In the genomic region with DNA sequence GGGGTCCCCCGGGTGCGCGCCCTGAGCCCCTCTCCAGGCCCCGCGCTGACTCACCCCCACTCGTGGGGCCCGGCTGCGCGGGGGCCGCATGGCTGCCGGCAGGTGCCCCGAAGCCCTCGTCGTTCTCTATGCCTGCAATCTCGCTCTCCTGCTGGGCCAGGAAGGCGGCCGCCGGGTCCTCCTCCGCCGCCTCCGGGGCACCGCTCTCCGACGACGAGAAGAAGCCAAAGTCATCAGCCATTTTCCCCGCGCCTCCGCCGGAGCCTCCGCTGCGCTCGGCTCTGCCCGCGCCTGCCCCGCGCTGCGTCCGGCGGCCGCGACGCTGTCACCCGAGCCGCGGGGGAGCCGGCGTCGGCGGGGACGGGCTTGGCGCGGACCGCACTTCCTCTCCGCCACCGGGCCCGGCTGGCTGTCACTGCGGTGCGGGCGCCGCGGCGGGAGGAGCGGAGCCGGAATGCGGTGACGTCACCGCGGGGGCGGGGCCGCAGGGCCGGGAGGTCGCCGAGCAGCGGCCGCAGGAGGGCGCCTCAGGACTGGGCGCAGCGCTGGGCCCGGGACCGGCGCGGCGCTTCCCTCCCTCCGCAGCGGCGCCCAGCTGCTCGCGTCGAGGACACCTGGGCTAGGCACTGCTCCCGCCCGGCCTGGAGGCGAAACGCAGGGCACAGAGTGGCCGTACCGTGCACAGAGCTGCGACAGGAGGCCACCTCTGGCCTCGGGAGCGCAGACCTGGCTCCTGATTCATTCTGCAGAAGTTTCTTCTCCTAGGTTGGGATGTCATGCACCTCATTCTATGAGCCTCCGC, we compare ENCODE assay signal across 8 cellular contexts. TPM values are rescaled to one million over a fixed set of nuclear protein-coding genes. Genes with fewer than 3 reads are reported as not detected.
DNase-seq lines count a peak whose midpoint lies in the region; ATAC-seq and TF ChIP-seq lines count a peak whose summit lies in the region.

A gene with protein sequence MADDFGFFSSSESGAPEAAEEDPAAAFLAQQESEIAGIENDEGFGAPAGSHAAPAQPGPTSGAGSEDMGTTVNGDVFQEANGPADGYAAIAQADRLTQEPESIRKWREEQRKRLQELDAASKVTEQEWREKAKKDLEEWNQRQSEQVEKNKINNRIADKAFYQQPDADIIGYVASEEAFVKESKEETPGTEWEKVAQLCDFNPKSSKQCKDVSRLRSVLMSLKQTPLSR (minus strand): TSS at position 417 of the 802 bp plus-strand sequence. CDS start 176 bp downstream, at position 241.

- no peaks in the 10 kb centered on the region for H3K9me3 ChIP-seq in left lung

- peak within 1 kb of the TSS; percentile 91 for H3K4me3 Mint-ChIP-seq in dendritic cell treated with granulocyte-macrophage colony-stimulating factor and Interleukin-4, amounts not matched to agents 40 ng/mL and 50 ng/mL, for 4 days

- H3K4me1 ChIP-seq in left lung: peaks cover 24 to 50% of the 10 kb centered on the region in 2 donors

- H3K36me3 ChIP-seq in BJ (ENCODE audit: control insufficient read depth, insufficient read depth, low read length) (no peaks in the 10 kb centered on the region), left lung (no peaks in the 10 kb centered on the region)

- peak within 1 kb of the TSS; percentile 87 to 93 for H3K27ac ChIP-seq in left lung

- peaks cover 18% of the 10 kb centered on the region for H3K36me3 Mint-ChIP-seq in dendritic cell treated with granulocyte-macrophage colony-stimulating factor and Interleukin-4, amounts not matched to agents 40 ng/mL and 50 ng/mL, for 4 days (ENCODE audit: low read depth)

- intact Hi-C loops in dendritic cell treated with granulocyte-macrophage colony-stimulating factor and Interleukin-4, amounts not matched to agents 40 ng/mL and 50 ng/mL, for 4 days (cut with micrococcal nuclease): loop anchor here (1.0 to 10.0 kb wide), 6 partner anchors 27 to 230 kb away; a partner anchor contains a TSS
- intact Hi-C loops in left lung (cut with DNase I): no loop called here

- no peaks in the 10 kb centered on the region for H3K9me3 Mint-ChIP-seq in dendritic cell treated with granulocyte-macrophage colony-stimulating factor and Interleukin-4, amounts not matched to agents 40 ng/mL and 50 ng/mL, for 4 days

- peaks cover 9% of the 10 kb centered on the region for H3K27me3 Mint-ChIP-seq in dendritic cell treated with granulocyte-macrophage colony-stimulating factor and Interleukin-4, amounts not matched to agents 40 ng/mL and 50 ng/mL, for 4 days

- H3K4me3 ChIP-seq in BJ (ENCODE audit: low read depth, low read length) (peak within 1 kb of the TSS; percentile 84), left lung (peak within 1 kb of the TSS; percentile 96 to 99)

- H3K27me3 ChIP-seq in BJ (ENCODE audit: control insufficient read depth, insufficient read depth, low read length): no peaks in the 10 kb centered on the region
- no peaks in the 10 kb centered on the region for H3K27me3 ChIP-seq in left lung

- peaks cover 38% of the 10 kb centered on the region for H3K4me1 Mint-ChIP-seq in dendritic cell treated with granulocyte-macrophage colony-stimulating factor and Interleukin-4, amounts not matched to agents 40 ng/mL and 50 ng/mL, for 4 days (ENCODE audit: low read depth)

- DNase-seq in BJ (ENCODE audit: low read depth): no peak
- DNase-seq in NCI-H526 (lab: John Stamatoyannopoulos, UW): peak; percentile 23 to 87
- peak; percentile 81 to 84 for DNase-seq in activated CD4-positive, alpha-beta T cell treated with anti-CD3 and anti-CD28 coated beads, Interleukin-2, amount 50 U/mL, for 24 hours (ENCODE audit: low read depth in 1 of 2, low spot score in 1 of 2)
- peak; percentile 91 to 100 for DNase-seq in left lung
- DNase-seq in stimulated activated CD4-positive, alpha-beta T cell treated with anti-CD3 and anti-CD28 coated beads, Interleukin-2, amount 100 ng/mL, for 48 hours: peak; percentile 91 to 94

- TF ChIP-seq CTCF in BJ (IDR thresholded peaks at IDR 0.05; ENCODE audit: insufficient read depth, low read depth, low read length) (0 out of 2 replicates have a peak, but pooled peaks have one; percentile 16), left lung (IDR thresholded peaks at IDR 0.05) (peak; percentile 66 to 82)

- peak; percentile 93 for ATAC-seq in GM19035 (IDR thresholded peaks at IDR 0.05; ENCODE audit: unreplicated experiment)
- peak; percentile 93 for ATAC-seq in HG03342 (IDR thresholded peaks at IDR 0.05; ENCODE audit: unreplicated experiment)
- ATAC-seq in left lung: peak; percentile 97

- POLR2A ChIA-PET in BJ (lab: Charles Lee): no interaction called here

- H3K27ac Mint-ChIP-seq in dendritic cell treated with granulocyte-macrophage colony-stimulating factor and Interleukin-4, amounts not matched to agents 40 ng/mL and 50 ng/mL, for 4 days: peak within 1 kb of the TSS; percentile 88

- CTCF ChIA-PET in BJ (lab: Yijun Ruan, JAX): interaction anchor here (0.6 to 3.4 kb wide), 24 partner anchors 10 to 683 kb away, joined by 3 to 25 read pairs (median 3); a partner anchor contains a TSS

RNA-seq across cellular contexts. Expression of the gene that starts here (rescaled TPM):
- polyA plus RNA-seq in BJ (2011; rRNA removed): 122 and 141 TPM in 2 replicates
- polyA minus RNA-seq in BJ (2011; rRNA and poly(A)+ RNA removed): 27.5 and 39.1 TPM in 2 replicates
- 100 to 1,000 TPM in 1 of 2 donors, 10 to 100 TPM in 1; 92.1 to 128 TPM for total RNA-seq in left lung
